In the genomic region with DNA sequence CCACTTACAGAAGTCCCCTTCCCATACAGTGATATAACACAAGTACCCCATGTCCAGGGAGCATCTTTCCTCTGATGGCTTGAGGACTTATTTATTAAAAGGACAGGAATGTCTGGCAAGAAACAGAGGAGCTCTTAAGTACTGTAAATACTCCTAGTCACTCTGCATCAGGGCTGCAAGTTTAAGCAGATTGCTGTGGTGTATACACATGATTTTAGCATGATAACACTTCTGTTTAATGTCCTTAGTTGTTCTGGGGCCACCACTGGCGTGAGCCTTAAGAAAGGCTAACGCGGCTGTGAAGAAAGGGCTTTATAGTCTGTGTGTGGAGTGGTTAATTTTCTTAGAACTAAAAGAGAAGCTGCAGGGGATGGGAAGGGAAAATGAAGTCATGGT, we compare ENCODE assay signal across 17 cellular contexts.
A peak's percentile ranks its signal among the peaks of the same experiment; 100 is the strongest.
DNase-seq lines count a peak whose midpoint lies in the region; ATAC-seq and TF ChIP-seq lines count a peak whose summit lies in the region.
"Had no signal": no experiment of that assay in that cellular context is flagged by ENCODE, and none has a peak within 500 bp of the region (broad histone marks: within the 10 kb centered on the region; RNA-seq: fewer than 3 reads in every experiment).

No MANE protein-coding gene starts in this region.

- H3K4me1 Mint-ChIP-seq in activated T-cell treated with anti-CD3 and anti-CD28 coated beads, Interleukin-2, amount 50 U/mL, for 24 hours (ENCODE audit: low read depth): peaks cover 57% of the 10 kb centered on the region
- H3K4me1 Mint-ChIP-seq in activated T-helper 17 cell treated with anti-CD3 and anti-CD28 coated beads, Interleukin-2, amount 50 U/mL, for 72 hours: peaks cover 33% of the 10 kb centered on the region
- H3K4me1 Mint-ChIP-seq in stimulated activated effector memory CD8-positive, alpha-beta T cell treated with anti-CD3 and anti-CD28 coated beads, Interleukin-12 subunit alpha, Interleukin-12 subunit beta, amount 100 ng/mL, for 72 hours: peaks cover 56% of the 10 kb centered on the region
- H3K4me1 Mint-ChIP-seq in CD8-positive, alpha-beta memory T cell: peaks cover 21 to 50% (median 45%) of the 10 kb centered on the region in 3 donors

- no peaks in the 10 kb centered on the region for H3K27me3 ChIP-seq in left lung
- no peaks in the 10 kb centered on the region for H3K27me3 ChIP-seq in CD8-positive, alpha-beta memory T cell (ENCODE audit: insufficient read depth, low read length, poor library complexity, severe bottlenecking)

- peaks cover 0 to 11% of the 10 kb centered on the region in 2 donors for H3K36me3 ChIP-seq in left lung
- H3K36me3 ChIP-seq in CD8-positive, alpha-beta memory T cell (ENCODE audit: insufficient read depth, low read length): peaks cover 9% of the 10 kb centered on the region

- ATAC-seq in activated T-helper 17 cell treated with anti-CD3 and anti-CD28 coated beads, Interleukin-2, amount 50 U/mL, for 72 hours (replicated peaks): no peak
- ATAC-seq in left lung (peak; percentile 66), HG03432 (IDR thresholded peaks at IDR 0.05; ENCODE audit: unreplicated experiment) (no peak)
- no peak for ATAC-seq in stimulated activated effector memory CD8-positive, alpha-beta T cell treated with anti-CD3 and anti-CD28 coated beads, Interleukin-12 subunit alpha, Interleukin-12 subunit beta, amount 100 ng/mL, for 72 hours

- H3K9me3 Mint-ChIP-seq in activated T-cell treated with anti-CD3 and anti-CD28 coated beads, Interleukin-2, amount 50 U/mL, for 24 hours: no peaks in the 10 kb centered on the region
- no peaks in the 10 kb centered on the region for H3K9me3 Mint-ChIP-seq in activated T-helper 17 cell treated with anti-CD3 and anti-CD28 coated beads, Interleukin-2, amount 50 U/mL, for 72 hours
- no peaks in the 10 kb centered on the region for H3K9me3 Mint-ChIP-seq in stimulated activated effector memory CD8-positive, alpha-beta T cell treated with anti-CD3 and anti-CD28 coated beads, Interleukin-12 subunit alpha, Interleukin-12 subunit beta, amount 100 ng/mL, for 72 hours
- no peaks in the 10 kb centered on the region for H3K9me3 Mint-ChIP-seq in CD8-positive, alpha-beta memory T cell

- no peak overlapping the region for H3K4me3 ChIP-seq in left lung
- no peak overlapping the region for H3K4me3 ChIP-seq in CD8-positive, alpha-beta memory T cell (ENCODE audit: low read length)
- H3K4me3 ChIP-seq: A549 had no signal

- POLR2A ChIA-PET in CD8-positive, alpha-beta memory T cell (lab: Charles Lee): no interaction called here

- no peaks in the 10 kb centered on the region for H3K27me3 Mint-ChIP-seq in activated T-cell treated with anti-CD3 and anti-CD28 coated beads, Interleukin-2, amount 50 U/mL, for 24 hours
- no peaks in the 10 kb centered on the region for H3K27me3 Mint-ChIP-seq in activated T-helper 17 cell treated with anti-CD3 and anti-CD28 coated beads, Interleukin-2, amount 50 U/mL, for 72 hours
- H3K27me3 Mint-ChIP-seq in CD8-positive, alpha-beta memory T cell: no peaks in the 10 kb centered on the region

- H3K27ac Mint-ChIP-seq in activated T-cell treated with anti-CD3 and anti-CD28 coated beads, Interleukin-2, amount 50 U/mL, for 24 hours: peak overlapping the region; percentile 6
- peak overlapping the region; percentile 34 for H3K27ac Mint-ChIP-seq in activated T-helper 17 cell treated with anti-CD3 and anti-CD28 coated beads, Interleukin-2, amount 50 U/mL, for 72 hours
- peak overlapping the region; percentile 1 for H3K27ac Mint-ChIP-seq in stimulated activated effector memory CD8-positive, alpha-beta T cell treated with anti-CD3 and anti-CD28 coated beads, Interleukin-12 subunit alpha, Interleukin-12 subunit beta, amount 100 ng/mL, for 72 hours
- H3K27ac Mint-ChIP-seq in CD8-positive, alpha-beta memory T cell: peak overlapping the region in 1 of 8 donors; percentile 42

- no peak overlapping the region for H3K4me3 Mint-ChIP-seq in activated T-cell treated with anti-CD3 and anti-CD28 coated beads, Interleukin-2, amount 50 U/mL, for 24 hours
- H3K4me3 Mint-ChIP-seq in activated T-helper 17 cell treated with anti-CD3 and anti-CD28 coated beads, Interleukin-2, amount 50 U/mL, for 72 hours: no peak overlapping the region
- H3K4me3 Mint-ChIP-seq in stimulated activated effector memory CD8-positive, alpha-beta T cell treated with anti-CD3 and anti-CD28 coated beads, Interleukin-12 subunit alpha, Interleukin-12 subunit beta, amount 100 ng/mL, for 72 hours: no peak overlapping the region
- H3K4me3 Mint-ChIP-seq in CD8-positive, alpha-beta memory T cell: no peak overlapping the region

- no peak for DNase-seq in activated T-cell treated with anti-CD3 and anti-CD28 coated beads, Interleukin-2, amount 50 U/mL, for 24 hours
- DNase-seq in activated T-cell treated with anti-CD3 and anti-CD28 coated beads, Interleukin-2, amount 50 U/mL, for 48 hours: no peak
- DNase-seq in left lung (no peak), putamen (ENCODE audit: low spot score) (no peak)
- DNase-seq in stimulated activated effector memory CD8-positive, alpha-beta T cell treated with anti-CD3 and anti-CD28 coated beads, Interleukin-12 subunit alpha, Interleukin-12 subunit beta, amount 100 ng/mL, for 72 hours (ENCODE audit: low spot score in 2 of 2): no peak
- no peak for DNase-seq in CD8-positive, alpha-beta memory T cell
- DNase-seq: activated naive CD4-positive, alpha-beta T cell treated with Interleukin-2 at 50 U/mL for 16 hours; COR-L47; effector memory CD4-positive, alpha-beta T cell; GDM1; midbrain; NCI-H1694; NCI-H345 had no signal

- intact Hi-C loops in left lung (cut with DNase I): no loop called here

- peaks cover 11 to 15% of the 10 kb centered on the region in 2 donors for H3K4me1 ChIP-seq in left lung
- no peaks in the 10 kb centered on the region for H3K4me1 ChIP-seq in CD8-positive, alpha-beta memory T cell (ENCODE audit: insufficient read depth, low read length)
- H3K4me1 ChIP-seq: parathyroid adenoma had no signal

- no peak for TF ChIP-seq CTCF in left lung (IDR thresholded peaks at IDR 0.05)

- H3K9me3 ChIP-seq in left lung: no peaks in the 10 kb centered on the region
- H3K9me3 ChIP-seq in CD8-positive, alpha-beta memory T cell (ENCODE audit: low read length): no peaks in the 10 kb centered on the region
- H3K9me3 ChIP-seq: A549 had no signal

- CTCF ChIA-PET in CD8-positive, alpha-beta memory T cell (lab: Charles Lee): interaction anchor here (0.8 kb wide), 1 partner anchor 12 kb away, joined by 3 read pairs; no protein-coding TSS in a partner anchor

- H3K27ac ChIP-seq in left lung: peak overlapping the region in 1 of 2 donors; percentile 11
- H3K27ac ChIP-seq in CD8-positive, alpha-beta memory T cell (ENCODE audit: low read depth, low read length): no peak overlapping the region
- H3K27ac ChIP-seq: parathyroid adenoma had no signal

- H3K36me3 Mint-ChIP-seq in activated T-cell treated with anti-CD3 and anti-CD28 coated beads, Interleukin-2, amount 50 U/mL, for 24 hours (ENCODE audit: low read depth): peaks cover 29% of the 10 kb centered on the region
- peaks cover 28% of the 10 kb centered on the region for H3K36me3 Mint-ChIP-seq in activated T-helper 17 cell treated with anti-CD3 and anti-CD28 coated beads, Interleukin-2, amount 50 U/mL, for 72 hours (ENCODE audit: low read depth)
- H3K36me3 Mint-ChIP-seq in stimulated activated effector memory CD8-positive, alpha-beta T cell treated with anti-CD3 and anti-CD28 coated beads, Interleukin-12 subunit alpha, Interleukin-12 subunit beta, amount 100 ng/mL, for 72 hours: peaks cover 17% of the 10 kb centered on the region
- H3K36me3 Mint-ChIP-seq in CD8-positive, alpha-beta memory T cell: peaks cover 8 to 22% (median 9%) of the 10 kb centered on the region in 3 donors
